In the genomic region with DNA sequence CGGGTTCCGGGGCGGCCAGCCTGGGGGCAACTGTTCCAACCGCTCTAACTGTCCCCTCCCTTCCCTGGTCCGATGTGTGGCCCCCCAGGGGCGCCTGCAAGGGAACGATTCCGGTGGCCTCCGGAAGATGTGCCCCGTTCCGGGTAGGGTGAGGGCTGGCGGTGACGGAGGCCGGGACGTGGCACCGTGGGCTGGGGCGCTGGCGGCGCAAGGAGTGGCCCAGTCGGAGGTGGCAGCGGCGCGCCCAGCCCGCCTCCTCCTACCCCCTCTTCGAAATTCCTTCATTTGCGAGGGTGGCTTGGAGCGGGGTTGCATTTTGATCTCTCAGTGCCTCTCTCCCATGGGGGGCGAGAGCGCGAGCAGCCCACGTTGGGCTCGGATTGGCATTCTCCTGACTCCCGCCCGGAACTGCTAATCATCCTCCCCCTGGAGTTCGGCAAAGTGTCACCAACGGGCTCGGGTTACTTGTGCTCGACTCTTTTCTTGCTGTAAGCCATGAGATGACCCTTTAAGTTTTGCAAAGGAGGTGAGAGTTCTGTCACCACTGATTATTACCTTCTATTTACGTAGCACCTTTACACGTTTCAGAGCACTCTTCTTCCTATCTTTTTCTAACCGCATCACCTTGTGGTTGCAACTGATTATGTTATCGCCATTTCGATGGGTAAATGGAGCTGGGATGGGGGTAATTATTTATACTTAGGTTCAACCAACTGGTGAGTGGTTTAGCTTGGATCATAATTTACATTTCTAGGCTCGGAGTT, we compare ENCODE assay signal across 8 cellular contexts. TPM values are rescaled to one million over a fixed set of nuclear protein-coding genes. Genes with fewer than 3 reads are reported as not detected.
DNase-seq lines count a peak whose midpoint lies in the region; ATAC-seq and TF ChIP-seq lines count a peak whose summit lies in the region.

No MANE protein-coding gene starts in this region.

- TF ChIP-seq CTCF in RWPE1 (conservative IDR thresholded peaks at IDR 0.05; ENCODE audit: low read depth) (no peak), glutamatergic neuron (IDR thresholded peaks at IDR 0.05; ENCODE audit: partially characterized antibody, unreplicated experiment) (no peak), ovary (IDR thresholded peaks at IDR 0.05) (no peak), thyroid gland (IDR thresholded peaks at IDR 0.05) (peak in 1 of 6 experiments; percentile 3)

- peak overlapping the region; percentile 98 for H3K4me3 ChIP-seq in CD4-positive, CD25-positive, alpha-beta regulatory T cell (ENCODE audit: low read depth, low read length)
- peak overlapping the region; percentile 89 for H3K4me3 ChIP-seq in ovary
- H3K4me3 ChIP-seq in thyroid gland (replicated peaks in 1 of 3), result peak overlapping the region; percentile 76 to 92 (median 78)

- H3K27me3 Mint-ChIP-seq in CD4-positive, CD25-positive, alpha-beta regulatory T cell, result peaks cover 5% of the 10 kb centered on the region
- no peaks in the 10 kb centered on the region for H3K27me3 Mint-ChIP-seq in activated naive CD4-positive, alpha-beta T cell treated with anti-CD3 and anti-CD28 coated beads, Interleukin-2, amount 10 ng/mL, durations not matched to agents 7 days and 5 days
- peaks cover 3% of the 10 kb centered on the region for H3K27me3 Mint-ChIP-seq in glutamatergic neuron (ENCODE audit: unreplicated experiment)

- H3K4me3 Mint-ChIP-seq in CD4-positive, CD25-positive, alpha-beta regulatory T cell, result peak overlapping the region; percentile 96 to 100 (median 98)
- peak overlapping the region; percentile 91 for H3K4me3 Mint-ChIP-seq in activated naive CD4-positive, alpha-beta T cell treated with anti-CD3 and anti-CD28 coated beads, Interleukin-2, amount 10 ng/mL, durations not matched to agents 7 days and 5 days
- peak overlapping the region; percentile 98 for H3K4me3 Mint-ChIP-seq in glutamatergic neuron (ENCODE audit: unreplicated experiment)

- no peaks in the 10 kb centered on the region for H3K9me3 ChIP-seq in CD4-positive, CD25-positive, alpha-beta regulatory T cell (ENCODE audit: control insufficient read depth in 2 of 2, low read length in 2 of 2)
- H3K9me3 ChIP-seq in ovary (no peaks in the 10 kb centered on the region), thyroid gland (no peaks in the 10 kb centered on the region)

- peak overlapping the region; percentile 89 to 99 (median 98) for H3K27ac Mint-ChIP-seq in CD4-positive, CD25-positive, alpha-beta regulatory T cell
- H3K27ac Mint-ChIP-seq in activated naive CD4-positive, alpha-beta T cell treated with anti-CD3 and anti-CD28 coated beads, Interleukin-2, amount 10 ng/mL, durations not matched to agents 7 days and 5 days, result peak overlapping the region; percentile 98
- H3K27ac Mint-ChIP-seq in glutamatergic neuron (ENCODE audit: unreplicated experiment), result peak overlapping the region; percentile 92

- H3K4me1 ChIP-seq in CD4-positive, CD25-positive, alpha-beta regulatory T cell (ENCODE audit: control insufficient read depth, insufficient read depth, low read length, poor library complexity, severe bottlenecking), result peaks cover 35% of the 10 kb centered on the region
- H3K4me1 ChIP-seq in ovary (ENCODE audit: insufficient read depth) (peaks cover 2% of the 10 kb centered on the region), thyroid gland (peaks cover 0 to 10% of the 10 kb centered on the region in 2 donors)

- peak; percentile 50 to 53 for ATAC-seq in CD4-positive, CD25-positive, alpha-beta regulatory T cell (ENCODE audit: low read depth in 2 of 2)
- ATAC-seq in GM19395 (IDR thresholded peaks at IDR 0.05; ENCODE audit: unreplicated experiment) (peak; percentile 63), HG03558 (IDR thresholded peaks at IDR 0.05; ENCODE audit: extremely low read depth, unreplicated experiment) (peak; percentile 19)

- no peaks in the 10 kb centered on the region for H3K36me3 ChIP-seq in CD4-positive, CD25-positive, alpha-beta regulatory T cell (ENCODE audit: control insufficient read depth, insufficient read depth, low read length)
- no peaks in the 10 kb centered on the region for H3K36me3 ChIP-seq in ovary
- peaks cover 3 to 4% of the 10 kb centered on the region in 2 donors for H3K36me3 ChIP-seq in thyroid gland

- peak; percentile 55 to 77 (median 68) for DNase-seq in CD4-positive, CD25-positive, alpha-beta regulatory T cell
- peak; percentile 67 for DNase-seq in RWPE1 (ENCODE audit: low spot score)
- DNase-seq in activated naive CD4-positive, alpha-beta T cell treated with anti-CD3 and anti-CD28 coated beads, Interleukin-2, amount 10 ng/mL, durations not matched to agents 7 days and 5 days, result peak; percentile 77
- peak; percentile 52 for DNase-seq in glutamatergic neuron
- DNase-seq in ovary, result peak in 4 of 5 donors; percentile 50 to 77 (median 67)
- DNase-seq in thyroid gland, result peak; percentile 61 to 66

- WGBS in ovary, 3 donors, result 0 to 1% (median 1%) methylated on average over 38 to 44 of the region's 44 CpGs
- 1 to 4% methylated on average over 21 to 22 of the region's 44 CpGs for WGBS in thyroid gland, 2 donors

- H3K9me3 Mint-ChIP-seq in CD4-positive, CD25-positive, alpha-beta regulatory T cell, result no peaks in the 10 kb centered on the region
- no peaks in the 10 kb centered on the region for H3K9me3 Mint-ChIP-seq in activated naive CD4-positive, alpha-beta T cell treated with anti-CD3 and anti-CD28 coated beads, Interleukin-2, amount 10 ng/mL, durations not matched to agents 7 days and 5 days
- H3K9me3 Mint-ChIP-seq in glutamatergic neuron (ENCODE audit: unreplicated experiment), result peaks cover 4% of the 10 kb centered on the region

- intact Hi-C loops in ovary (cut with DNase I), result no loop called here
- intact Hi-C loops in thyroid gland (cut with DNase I), result no loop called here

- POLR2A ChIA-PET in RWPE1 (lab: Yijun Ruan, JAX; ENCODE audit: low non-redundant PET), result interaction anchor here (1.0 to 1.3 kb wide), 3 partner anchors 51 to 53 kb away, joined by 3 to 10 read pairs (median 5); no protein-coding TSS in a partner anchor

- CTCF ChIA-PET in RWPE1 (lab: Yijun Ruan, JAX), result interaction anchor here (0.7 to 1.1 kb wide), 3 partner anchors 28 to 1215 kb away, joined by 3 read pairs; no protein-coding TSS in a partner anchor
- CTCF ChIA-PET in activated naive CD4-positive, alpha-beta T cell treated with anti-CD3 and anti-CD28 coated beads, Interleukin-2, amount 10 ng/mL, durations not matched to agents 7 days and 5 days (lab: Charles Lee), result interaction anchor here (0.7 to 0.8 kb wide), 2 partner anchors 27 to 350 kb away, joined by 3 to 5 read pairs; no protein-coding TSS in a partner anchor

- peaks cover 10% of the 10 kb centered on the region for H3K36me3 Mint-ChIP-seq in CD4-positive, CD25-positive, alpha-beta regulatory T cell
- peaks cover 11% of the 10 kb centered on the region for H3K36me3 Mint-ChIP-seq in activated naive CD4-positive, alpha-beta T cell treated with anti-CD3 and anti-CD28 coated beads, Interleukin-2, amount 10 ng/mL, durations not matched to agents 7 days and 5 days
- no peaks in the 10 kb centered on the region for H3K36me3 Mint-ChIP-seq in glutamatergic neuron (ENCODE audit: unreplicated experiment)

- TF ChIP-seq EP300 in ovary (IDR thresholded peaks at IDR 0.05), result no peak

- no peak for TF ChIP-seq POLR2A in ovary (IDR thresholded peaks at IDR 0.05)
- no peak for TF ChIP-seq POLR2A in thyroid gland (IDR thresholded peaks at IDR 0.05)

- peak overlapping the region; percentile 100 for H3K27ac ChIP-seq in CD4-positive, CD25-positive, alpha-beta regulatory T cell (ENCODE audit: insufficient read depth, low read length, poor library complexity, severe bottlenecking)
- peak overlapping the region; percentile 92 for H3K27ac ChIP-seq in RWPE1
- peak overlapping the region; percentile 97 to 99 for H3K27ac ChIP-seq in ovary
- peak overlapping the region; percentile 95 to 99 (median 99) for H3K27ac ChIP-seq in thyroid gland

- peaks cover 25 to 56% (median 40%) of the 10 kb centered on the region in 4 donors for H3K4me1 Mint-ChIP-seq in CD4-positive, CD25-positive, alpha-beta regulatory T cell
- peaks cover 39% of the 10 kb centered on the region for H3K4me1 Mint-ChIP-seq in activated naive CD4-positive, alpha-beta T cell treated with anti-CD3 and anti-CD28 coated beads, Interleukin-2, amount 10 ng/mL, durations not matched to agents 7 days and 5 days
- H3K4me1 Mint-ChIP-seq in glutamatergic neuron (ENCODE audit: low read depth, unreplicated experiment), result peaks cover 4% of the 10 kb centered on the region

- H3K27me3 ChIP-seq in CD4-positive, CD25-positive, alpha-beta regulatory T cell (ENCODE audit: control insufficient read depth, insufficient read depth, low read length), result no peaks in the 10 kb centered on the region
- H3K27me3 ChIP-seq in ovary (no peaks in the 10 kb centered on the region), thyroid gland (no peaks in the 10 kb centered on the region)

RNA-seq across cellular contexts. Expression of gene NDEL1, which starts 0.7 kb away (rescaled TPM):
- total RNA-seq in CD4-positive, CD25-positive, alpha-beta regulatory T cell, result 240 TPM
- 10 to 100 TPM; 45.6 to 63.6 (median 54.6) TPM for polyA plus RNA-seq in CD4-positive, CD25-positive, alpha-beta regulatory T cell
- total RNA-seq in glutamatergic neuron (ENCODE audit: unreplicated experiment) (51.7 TPM), ovary (10 to 100 TPM; 57.1 to 86.5 (median 63.2) TPM), thyroid gland (10 to 100 TPM; 56.0 to 77.7 (median 59.5) TPM)
- 10 to 100 TPM; 36.7 to 71.3 TPM for polyA plus RNA-seq in ovary

RNA-seq across cellular contexts. Expression of gene RNF222, which starts 38.7 kb away (rescaled TPM):
- 0.81 TPM for total RNA-seq in CD4-positive, CD25-positive, alpha-beta regulatory T cell
- polyA plus RNA-seq in CD4-positive, CD25-positive, alpha-beta regulatory T cell, result under 1 TPM in 2 of 4 donors, not detected in 2; 0.19 to 0.27 TPM
- total RNA-seq in glutamatergic neuron (ENCODE audit: unreplicated experiment) (not detected), ovary (not detected), thyroid gland (not detected)
- polyA plus RNA-seq in ovary, result not detected

RNA-seq across cellular contexts. Expression of gene RPL26, which starts 53.4 kb away (rescaled TPM):
- 2,192 TPM for total RNA-seq in CD4-positive, CD25-positive, alpha-beta regulatory T cell
- polyA plus RNA-seq in CD4-positive, CD25-positive, alpha-beta regulatory T cell, result 1,000 to 10,000 TPM; 1,483 to 1,963 (median 1,650) TPM
- total RNA-seq in glutamatergic neuron (ENCODE audit: unreplicated experiment), result 941 TPM
- total RNA-seq in ovary, result over 10,000 TPM in 1 of 7 donors, 1,000 to 10,000 TPM in 6; 2,824 to 11,226 (median 3,297) TPM
- 1,000 to 10,000 TPM; 5,564 to 8,248 TPM for polyA plus RNA-seq in ovary
- total RNA-seq in thyroid gland, result 1,000 to 10,000 TPM; 2,728 to 5,465 (median 3,162) TPM

Comparison
In these comparisons a context has a peak if more than half of its experiments do, and no peak if none do; other contexts are left out.
1. Peak in every context shown above with its lines: DNase-seq, ATAC-seq, H3K4me3 ChIP-seq and H3K27ac ChIP-seq.